10 cellular contexts compared by ENCODE assay signal in the genomic region with DNA sequence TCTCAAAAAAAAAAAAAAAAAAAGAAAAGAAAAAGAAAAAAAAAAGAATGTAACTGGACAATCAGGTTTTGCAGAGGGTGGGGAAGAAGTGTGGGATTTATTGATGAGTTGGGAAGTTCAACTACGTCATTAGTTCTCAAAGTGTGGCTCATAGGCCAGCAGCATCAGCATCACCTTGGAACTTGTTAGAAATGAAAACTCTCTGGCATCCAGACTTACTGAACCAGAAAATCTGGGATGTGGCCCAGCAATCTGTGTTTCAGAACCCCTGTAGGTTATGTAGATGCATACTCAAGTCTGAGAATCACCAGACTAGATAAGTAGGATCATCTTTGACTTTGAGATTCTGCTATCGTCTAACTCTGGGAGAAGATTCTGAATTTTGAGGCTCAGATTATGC.
"Had no signal": no experiment of that assay in that cellular context is flagged by ENCODE, and none has a peak within 500 bp of the region (broad histone marks: within the 10 kb centered on the region; RNA-seq: fewer than 3 reads in every experiment).

No MANE protein-coding gene starts in this region.

- FAIRE-seq: HTR-8/SVneo, K562 had no signal

- H3K27ac ChIP-seq: GM23248 had no signal

- H3K4me3 ChIP-seq: GM23248, HAP-1, K562 had no signal

- H3K9me3 ChIP-seq: HAP-1 had no signal

- H3K9ac ChIP-seq: GM23248 had no signal

- ATAC-seq: HCT116, K562 had no signal

- DNase-seq: GM23248, GOT3, H7, HFFc6, IMR-90, KG1 had no signal

- H2AFZ ChIP-seq: GM23248 had no signal

- H3K4me1 ChIP-seq: HAP-1 had no signal

- H3K36me3 ChIP-seq: HAP-1 had no signal
